ENCODE assay signal across 16 cellular contexts in the genomic region with DNA sequence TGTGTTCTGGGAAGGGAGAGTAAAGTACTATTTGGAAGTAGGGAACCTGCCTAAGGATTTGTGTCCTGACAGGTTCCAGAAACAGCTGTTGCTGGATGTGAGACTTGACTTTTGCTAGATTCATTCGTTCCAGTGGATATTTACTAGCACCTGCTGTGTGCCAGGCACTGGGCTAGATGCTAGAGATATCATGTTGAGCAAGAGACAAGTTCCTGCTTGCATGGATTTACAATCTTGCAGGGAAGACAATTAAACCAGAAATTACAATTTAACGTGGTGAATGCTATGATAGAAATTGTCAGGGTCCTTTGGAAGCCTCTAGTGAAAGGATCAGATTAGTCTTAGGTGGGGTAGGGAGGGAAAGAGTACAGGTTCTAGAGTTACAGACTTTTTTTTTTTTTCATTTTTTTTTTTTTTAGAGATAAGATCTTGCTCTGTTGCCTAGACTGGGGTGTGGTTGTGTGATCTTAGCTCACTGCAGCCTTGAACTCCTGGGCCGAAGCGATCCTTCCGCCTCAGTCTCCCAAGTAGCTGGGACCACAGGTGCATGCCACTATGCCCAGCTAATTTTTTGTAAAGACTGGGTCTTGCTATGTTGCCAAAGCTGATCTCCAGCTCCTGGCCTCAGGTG. TPM values are rescaled to one million over a fixed set of nuclear protein-coding genes. Genes with fewer than 3 reads are reported as not detected.
DNase-seq lines count a peak whose midpoint lies in the region; ATAC-seq and TF ChIP-seq lines count a peak whose summit lies in the region.
"Had no signal": no experiment of that assay in that cellular context is flagged by ENCODE, and none has a peak within 500 bp of the region (broad histone marks: within the 10 kb centered on the region; RNA-seq: fewer than 3 reads in every experiment).

No MANE protein-coding gene starts in this region.

- peaks cover 23% of the 10 kb centered on the region for H3K4me1 Mint-ChIP-seq in MCF 10A (ENCODE audit: insufficient read depth, unreplicated experiment)

- H3K27me3 ChIP-seq in breast epithelium, result no peaks in the 10 kb centered on the region
- H3K27me3 ChIP-seq in gastroesophageal sphincter, result no peaks in the 10 kb centered on the region
- H3K27me3 ChIP-seq: esophagus squamous epithelium, vagina had no signal

- no peak for TF ChIP-seq CTCF in MCF 10A (IDR thresholded peaks at IDR 0.05; ENCODE audit: unreplicated experiment)
- no peak for TF ChIP-seq CTCF in breast epithelium (IDR thresholded peaks at IDR 0.05)
- TF ChIP-seq CTCF in gastroesophageal sphincter (IDR thresholded peaks at IDR 0.05), result no peak

- H3K9me3 Mint-ChIP-seq in MCF 10A (ENCODE audit: unreplicated experiment), result no peaks in the 10 kb centered on the region

- H3K4me3 Mint-ChIP-seq in MCF 10A (ENCODE audit: unreplicated experiment), result no peak overlapping the region

- BruUV-seq in MCF 10A (replicated peaks; lab: Mats Ljungman, UMichigan), result no TSS peak

- no peak for TF ChIP-seq EP300 in gastroesophageal sphincter (IDR thresholded peaks at IDR 0.05)

- H3K9me3 ChIP-seq in breast epithelium, result no peaks in the 10 kb centered on the region
- no peaks in the 10 kb centered on the region for H3K9me3 ChIP-seq in gastroesophageal sphincter
- H3K9me3 ChIP-seq: esophagus squamous epithelium, vagina had no signal

- DNase-seq in MCF 10A (ENCODE audit: unreplicated experiment) (peak; percentile 33), breast epithelium (ENCODE audit: low spot score in 2 of 2) (no peak), NCI-H69 (lab: John Stamatoyannopoulos, UW) (peak; percentile 46), epithelial cell of prostate (ENCODE audit: low read depth, low spot score) (peak; percentile 6), HK-2 (ENCODE audit: unreplicated experiment) (no peak), Right ventricle myocardium inferior (ENCODE audit: missing footprints) (no peak), posterior cingulate gyrus (no peak)
- DNase-seq: activated gamma-delta T cell treated with Interleukin-2 at 50 U/mL for 16 hours; effector CD4-positive, alpha-beta T cell; esophagus squamous epithelium; stimulated activated CD4-positive, alpha-beta T cell treated with anti-CD3 and anti-CD28 coated beads, Interleukin-12 subunit alpha, Interleukin-12 subunit beta, amount 100 ng/mL, for 4 hours had no signal

- H3K4me3 ChIP-seq in breast epithelium (no peak overlapping the region), gastroesophageal sphincter (no peak overlapping the region)
- H3K4me3 ChIP-seq: esophagus squamous epithelium, vagina had no signal

- H3K27ac ChIP-seq in breast epithelium (no peak overlapping the region), epithelial cell of prostate (no peak overlapping the region), gastroesophageal sphincter (no peak overlapping the region)
- H3K27ac ChIP-seq: esophagus squamous epithelium, vagina had no signal

- ATAC-seq in gastroesophageal sphincter, result no peak
- no peak for ATAC-seq in Right ventricle myocardium inferior
- ATAC-seq: left lobe of liver, Panc1 had no signal

- no peaks in the 10 kb centered on the region for H3K36me3 ChIP-seq in breast epithelium
- no peaks in the 10 kb centered on the region for H3K36me3 ChIP-seq in gastroesophageal sphincter
- H3K36me3 ChIP-seq: esophagus squamous epithelium, vagina had no signal

- H3K27me3 Mint-ChIP-seq in MCF 10A (ENCODE audit: insufficient read depth, unreplicated experiment), result no peaks in the 10 kb centered on the region

- intact Hi-C loops in MCF 10A (cut with micrococcal nuclease) (no loop called here), breast epithelium (cut with DNase I; ENCODE audit: low total_unique reads) (no loop called here), Right ventricle myocardium inferior (cut with DNase I) (no loop called here), posterior cingulate gyrus (cut with DNase I) (no loop called here)

- H3K4me1 ChIP-seq in breast epithelium (no peaks in the 10 kb centered on the region), gastroesophageal sphincter (no peaks in the 10 kb centered on the region)

- H3K27ac Mint-ChIP-seq in MCF 10A (ENCODE audit: low read depth, unreplicated experiment), result no peak overlapping the region

- WGBS in gastroesophageal sphincter (ENCODE audit: low coverage in 1 of 2), 2 donors, result 61 to 77% methylated on average over 2 to 4 of the region's 5 CpGs

- CTCF ChIA-PET in MCF 10A (lab: Yijun Ruan, JAX), result interaction anchor here (0.7 kb wide), 1 partner anchor 57 kb away, joined by 5 read pairs; no protein-coding TSS in a partner anchor

- H3K36me3 Mint-ChIP-seq in MCF 10A (ENCODE audit: insufficient read depth, unreplicated experiment), result peaks cover 5% of the 10 kb centered on the region

- TF ChIP-seq POLR2A in breast epithelium (IDR thresholded peaks at IDR 0.05) (no peak), gastroesophageal sphincter (IDR thresholded peaks at IDR 0.05) (no peak)

- POLR2A ChIA-PET in MCF 10A (lab: Yijun Ruan, JAX), result interaction anchor here (1.2 kb wide), 1 partner anchor 105 kb away, joined by 4 read pairs; no protein-coding TSS in a partner anchor

RNA-seq across cellular contexts. Expression of a gene that starts 36.7 kb away (rescaled TPM):
- 21.0 and 26.0 TPM in 2 replicates for total RNA-seq in MCF 10A (2022)
- 10 to 100 TPM; 13.8 to 24.0 (median 22.0) TPM for total RNA-seq in breast epithelium
- total RNA-seq in gastroesophageal sphincter, result 10 to 100 TPM in 2 of 4 donors, 1 to 10 TPM in 2; 8.6 to 17.8 (median 9.5) TPM
- total RNA-seq in Right ventricle myocardium inferior, result 6.4 TPM

RNA-seq across cellular contexts. Expression of a gene that starts 57.3 kb away (rescaled TPM):
- total RNA-seq in MCF 10A (2022) (0.25 and 0.33 TPM in 2 replicates), breast epithelium (1 to 10 TPM in 2 of 3 donors, not detected in 1; 3.6 to 5.0 TPM), gastroesophageal sphincter (under 1 TPM in 2 of 4 donors, not detected in 2; 0.08 to 0.40 TPM), Right ventricle myocardium inferior (not detected)
- total RNA-seq: mononuclear cell had no signal

Comparison
In these comparisons a context has a peak if more than half of its experiments do, and no peak if none do; other contexts are left out.
1. DNase-seq: peak in MCF 10A (single experiment), NCI-H69 (single experiment) and epithelial cell of prostate (single experiment); none in breast epithelium (0 of 2), HK-2 (single experiment), Right ventricle myocardium inferior (single experiment) and posterior cingulate gyrus (0 of 10).